ENCODE assay signal across 21 cellular contexts in the genomic region with DNA sequence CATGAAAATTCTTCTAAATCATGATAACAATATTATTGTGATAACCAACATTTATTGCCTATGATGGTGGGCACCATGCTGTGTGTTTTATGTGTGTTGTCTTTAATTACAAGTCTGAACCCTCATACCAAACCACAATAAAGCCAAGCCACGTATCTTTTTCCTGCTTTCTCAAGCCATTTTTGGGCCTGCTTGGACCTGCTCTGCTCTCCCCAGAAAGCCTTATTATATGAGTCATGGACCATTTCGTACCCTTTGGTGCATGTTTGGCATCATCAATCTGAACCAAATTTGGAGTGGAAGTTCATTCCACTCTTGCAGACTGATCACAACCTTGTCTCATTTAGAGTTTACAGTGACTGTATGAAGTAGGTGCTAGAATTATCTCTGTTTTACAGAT.
A peak's percentile ranks its signal among the peaks of the same experiment; 100 is the strongest.
DNase-seq lines count a peak whose midpoint lies in the region; ATAC-seq, FAIRE-seq and TF ChIP-seq lines count a peak whose summit lies in the region.
"Had no signal": no experiment of that assay in that cellular context is flagged by ENCODE, and none has a peak within 500 bp of the region (broad histone marks: within the 10 kb centered on the region; RNA-seq: fewer than 3 reads in every experiment).

No MANE protein-coding gene starts in this region.

- POLR2A ChIA-PET in T-cell (lab: Charles Lee) = no interaction called here

- H3K4me3 ChIP-seq in epithelial cell of esophagus (ENCODE audit: low read length) = no peak overlapping the region
- H3K4me3 ChIP-seq: adrenal gland, coronary artery had no signal

- TF ChIP-seq CTCF in epithelial cell of esophagus (IDR thresholded peaks at IDR 0.05; ENCODE audit: insufficient read depth, low read depth, low read length, missing control alignments) = no peak

- no peak for ATAC-seq in T-cell (replicated peaks in 1 of 4)
- ATAC-seq: WTC11 had no signal

- H3K27me3 Mint-ChIP-seq in T-helper 2 cell treated with Interferon-gamma antibody and Interleukin-4, amounts not matched to agents 5 μg/mL and 100 μg/mL, for 36 hours (ENCODE audit: low read depth) = peaks cover 17% of the 10 kb centered on the region
- H3K27me3 Mint-ChIP-seq in T-cell = no peaks in the 10 kb centered on the region

- H3K9me3 Mint-ChIP-seq in T-helper 2 cell treated with Interferon-gamma antibody and Interleukin-4, amounts not matched to agents 5 μg/mL and 100 μg/mL, for 36 hours = peaks cover 20% of the 10 kb centered on the region
- H3K9me3 Mint-ChIP-seq in T-cell = peaks cover 12 to 21% (median 19%) of the 10 kb centered on the region in 3 donors
- H3K9me3 Mint-ChIP-seq: type B pancreatic cell had no signal

- H3K4me1 Mint-ChIP-seq in T-helper 2 cell treated with Interferon-gamma antibody and Interleukin-4, amounts not matched to agents 5 μg/mL and 100 μg/mL, for 36 hours (ENCODE audit: low read depth) = peaks cover 49% of the 10 kb centered on the region
- peaks cover 70 to 80% (median 76%) of the 10 kb centered on the region in 3 donors for H3K4me1 Mint-ChIP-seq in T-cell

- no peak for DNase-seq in T-helper 2 cell treated with Interferon-gamma antibody and Interleukin-4, amounts not matched to agents 5 μg/mL and 100 μg/mL, for 36 hours (ENCODE audit: low spot score)
- no peak for DNase-seq in T-helper 2 cell
- DNase-seq in GM12891 (ENCODE audit: insufficient read length, low spot score) = no peak
- no peak for DNase-seq in T-cell
- DNase-seq in epithelial cell of esophagus (ENCODE audit: low read depth) = peak; percentile 75
- DNase-seq in NCI-H69 (lab: John Stamatoyannopoulos, UW) = no peak
- no peak for DNase-seq in HuH-7 (ENCODE audit: low spot score)
- DNase-seq in CD1c-positive myeloid dendritic cell (ENCODE audit: extremely low spot score) = no peak
- DNase-seq: adrenal gland; brain microvascular endothelial cell; H7; mesenchymal stem cell; NCI-H1417; NCI-H2107; NCI-H510A; NK-92 treated with Interleukin-12 subunit alpha and Interleukin-12 subunit beta, amount 100 ng/mL, for 24 hours; stimulated activated CD4-positive, alpha-beta T cell treated with anti-CD3 and anti-CD28 coated beads, Interleukin-4, amount 100 ng/mL, for 4 hours had no signal

- peaks cover 14% of the 10 kb centered on the region for H3K36me3 Mint-ChIP-seq in T-helper 2 cell treated with Interferon-gamma antibody and Interleukin-4, amounts not matched to agents 5 μg/mL and 100 μg/mL, for 36 hours (ENCODE audit: low read depth)
- peaks cover 14% of the 10 kb centered on the region for H3K36me3 Mint-ChIP-seq in T-cell
- H3K36me3 Mint-ChIP-seq: type B pancreatic cell, WTC11 had no signal

- peak overlapping the region; percentile 82 for H3K4me3 Mint-ChIP-seq in T-helper 2 cell treated with Interferon-gamma antibody and Interleukin-4, amounts not matched to agents 5 μg/mL and 100 μg/mL, for 36 hours
- peak overlapping the region in 1 of 3 donors; percentile 66 for H3K4me3 Mint-ChIP-seq in T-cell
- H3K4me3 Mint-ChIP-seq: activated T-helper 1 cell treated with anti-CD3 and anti-CD28 coated beads, Interleukin-12 subunit alpha, Interleukin-12 subunit beta, Interleukin-2, Interleukin-4 antibody, amounts not matched to agents 30 ng/mL and 10 ng/mL and 1 ng/mL, durations not matched to agents 14 hours and 24 hours and 36 hours; type B pancreatic cell; WTC11 had no signal

- CTCF ChIA-PET in T-cell (lab: Charles Lee) = interaction anchor here (1.8 to 7.0 kb wide), 4 partner anchors 20 to 230 kb away, joined by 6 to 75 read pairs (median 16); no protein-coding TSS in a partner anchor

- H3K27ac Mint-ChIP-seq in T-helper 2 cell treated with Interferon-gamma antibody and Interleukin-4, amounts not matched to agents 5 μg/mL and 100 μg/mL, for 36 hours = no peak overlapping the region
- peak overlapping the region; percentile 87 to 88 for H3K27ac Mint-ChIP-seq in T-cell
- H3K27ac Mint-ChIP-seq: type B pancreatic cell, WTC11 had no signal

- peak; percentile 86 for FAIRE-seq in GM12891 (lab: Jason Lieb, UNC)

- no peak for TF ChIP-seq POLR2A in GM12891 (IDR thresholded peaks at IDR 0.05; ENCODE audit: low read depth, low read length)

TF ChIP-seq in GM12891, 5 proteins besides CTCF, POLR2A, EP300 and RAD21:
- TF ChIP-seq SPI1 (IDR thresholded peaks at IDR 0.05; ENCODE audit: low read depth, low read length) = no peak
- TF ChIP-seq TAF1 (IDR thresholded peaks at IDR 0.05; ENCODE audit: low read depth, low read length) = no peak
- no peak for TF ChIP-seq PAX5 (IDR thresholded peaks at IDR 0.05; ENCODE audit: insufficient read depth, low read length, severe bottlenecking)
- no peak for TF ChIP-seq POLR2AphosphoS5 (IDR thresholded peaks at IDR 0.05; ENCODE audit: low read depth, low read length)
- TF ChIP-seq POU2F2 (IDR thresholded peaks at IDR 0.05; ENCODE audit: low read depth, low read length) = no peak
